In the genomic region with DNA sequence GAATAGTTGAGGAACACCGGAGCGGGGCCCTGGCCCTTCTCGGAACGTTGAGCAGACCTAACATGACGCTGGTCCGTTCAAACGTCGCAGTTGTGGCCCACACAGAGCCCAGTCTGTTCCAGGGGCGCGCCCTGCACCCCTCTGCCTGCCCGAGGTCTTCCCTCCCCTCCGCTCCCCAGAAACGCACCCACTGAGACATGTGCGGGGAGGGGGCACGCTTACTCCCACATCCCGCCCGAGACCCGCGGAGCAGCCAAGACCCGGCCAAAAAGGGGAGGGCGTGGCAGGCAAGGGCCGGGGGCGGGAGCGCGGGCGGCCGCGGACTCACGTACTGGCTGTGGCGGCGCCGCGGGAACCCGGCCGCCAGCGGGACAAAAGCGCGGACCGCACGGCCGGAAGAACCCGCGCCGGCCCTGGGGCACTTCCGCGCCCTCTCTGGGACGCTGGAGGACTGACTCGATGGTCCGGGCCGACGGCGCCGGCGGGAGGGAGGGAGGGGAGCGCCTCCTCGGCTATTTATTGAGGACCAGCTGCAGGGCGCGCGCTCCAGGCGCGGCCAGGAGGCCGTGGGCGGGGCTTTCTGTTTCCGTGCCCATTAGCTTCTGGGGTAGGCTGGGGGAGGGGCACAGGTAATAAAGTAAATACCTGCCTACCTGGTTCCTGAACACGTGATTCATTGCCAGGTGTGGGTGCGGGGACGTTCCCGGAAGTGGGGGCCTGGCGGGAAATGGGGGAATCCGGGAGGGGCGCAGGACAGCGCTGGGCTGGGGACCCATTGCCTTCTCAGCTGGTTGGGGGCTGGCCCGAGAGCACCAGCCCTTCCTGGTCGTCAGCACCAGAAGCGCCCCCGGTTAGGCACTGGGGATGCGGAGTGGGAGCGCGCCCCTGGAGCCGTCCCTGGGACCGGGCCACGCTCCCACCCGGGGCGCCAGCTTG, we compare ENCODE assay signal across 1 cellular context.
TF ChIP-seq lines count a peak whose summit lies in the region.

A gene (minus strand): TSS at position 390 of the 936 bp plus-strand sequence. CDS start 57 bp downstream, at position 333.

TF ChIP-seq in K562, 482 proteins besides CTCF, POLR2A, EP300 and RAD21 (continued from another document and continues in another):
- TF ChIP-seq, protein P1, sequence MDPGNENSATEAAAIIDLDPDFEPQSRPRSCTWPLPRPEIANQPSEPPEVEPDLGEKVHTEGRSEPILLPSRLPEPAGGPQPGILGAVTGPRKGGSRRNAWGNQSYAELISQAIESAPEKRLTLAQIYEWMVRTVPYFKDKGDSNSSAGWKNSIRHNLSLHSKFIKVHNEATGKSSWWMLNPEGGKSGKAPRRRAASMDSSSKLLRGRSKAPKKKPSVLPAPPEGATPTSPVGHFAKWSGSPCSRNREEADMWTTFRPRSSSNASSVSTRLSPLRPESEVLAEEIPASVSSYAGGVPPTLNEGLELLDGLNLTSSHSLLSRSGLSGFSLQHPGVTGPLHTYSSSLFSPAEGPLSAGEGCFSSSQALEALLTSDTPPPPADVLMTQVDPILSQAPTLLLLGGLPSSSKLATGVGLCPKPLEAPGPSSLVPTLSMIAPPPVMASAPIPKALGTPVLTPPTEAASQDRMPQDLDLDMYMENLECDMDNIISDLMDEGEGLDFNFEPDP (CRISPR knock-in tag; IDR thresholded peaks at IDR 0.05): no peak
- TF ChIP-seq ETV6 (IDR thresholded peaks at IDR 0.05; ENCODE audit: borderline replicate concordance in 1 of 2, low read depth in 2 of 2, low read length in 1 of 2) (no peak; a peak in 1 of 4 replicates), ETV6 (CRISPR knock-in tag; IDR thresholded peaks at IDR 0.05; ENCODE audit: borderline replicate concordance) (peak; percentile 76; the same call in 1 of the 2 replicates), HCFC1 (IDR thresholded peaks at IDR 0.05; ENCODE audit: low read depth, low read length) (peak; percentile 81), ZNF507 (tag; conservative IDR thresholded peaks at IDR 0.05) (no peak), PHB2 (IDR thresholded peaks at IDR 0.05; ENCODE audit: low read depth) (no peak), NFE2 (IDR thresholded peaks at IDR 0.05; ENCODE audit: low read depth) (no peak), MAZ (CRISPR knock-in tag; conservative IDR thresholded peaks at IDR 0.05 in 1 of 2, IDR thresholded peaks at IDR 0.05 in 1 of 2) (peak; percentile 89 to 94), ELF4 (CRISPR knock-in tag; IDR thresholded peaks at IDR 0.05) (no peak), CBFB (CRISPR knock-in tag; IDR thresholded peaks at IDR 0.05) (peak; percentile 92), ZEB2 (IDR thresholded peaks at IDR 0.05) (peak; percentile 96), TCF7 (IDR thresholded peaks at IDR 0.05; ENCODE audit: borderline replicate concordance) (no peak), ZNF695 (CRISPR knock-in tag; IDR thresholded peaks at IDR 0.05) (no peak), PCBP1 (IDR thresholded peaks at IDR 0.05; ENCODE audit: low read depth, low read length, poor library complexity, severe bottlenecking) (peak; percentile 76), ZNF12 (CRISPR knock-in tag; IDR thresholded peaks at IDR 0.05) (peak; percentile 49; the same call in 1 of the 2 replicates), MYC (IDR thresholded peaks at IDR 0.05; ENCODE audit: low read depth, low read length) (peak; percentile 84), MYC (CRISPR knock-in tag; IDR thresholded peaks at IDR 0.05; ENCODE audit: borderline replicate concordance, low read depth) (peak; percentile 65; the same call in 1 of the 2 replicates), SAP30 (IDR thresholded peaks at IDR 0.05; ENCODE audit: borderline replicate concordance, insufficient read depth, low read depth, low read length, poor library complexity, severe bottlenecking) (peak; percentile 70), BRCA1 (IDR thresholded peaks at IDR 0.05) (no peak), BRCA1 (CRISPR knock-in tag; IDR thresholded peaks at IDR 0.05) (no peak), FUS (optimal IDR thresholded peaks at IDR 0.05; ENCODE audit: low read depth, low read length) (peak; percentile 70), ZNF174 (CRISPR knock-in tag; IDR thresholded peaks at IDR 0.05) (no peak), SMARCA5 (IDR thresholded peaks at IDR 0.05) (no peak), NONO (IDR thresholded peaks at IDR 0.05; ENCODE audit: low read depth in 2 of 2, low read length in 1 of 2) (0 out of 4 replicates have a peak, but pooled peaks have one; percentile 9 to 14), CREBBP (IDR thresholded peaks at IDR 0.05; ENCODE audit: low read depth, low read length) (no peak), SAFB (IDR thresholded peaks at IDR 0.05; ENCODE audit: borderline replicate concordance, low read depth, low read length) (no peak), ZNF134 (CRISPR knock-in tag; conservative IDR thresholded peaks at IDR 0.05) (no peak), TCF7L2 (IDR thresholded peaks at IDR 0.05; ENCODE audit: low read depth, low read length) (no peak), ARID2 (IDR thresholded peaks at IDR 0.05) (no peak), ZNF583 (CRISPR knock-in tag; IDR thresholded peaks at IDR 0.05) (0 out of 2 replicates have a peak, but pooled peaks have one; percentile 28), MAFF (IDR thresholded peaks at IDR 0.05; ENCODE audit: low read length) (no peak), CCAR2 (IDR thresholded peaks at IDR 0.05; ENCODE audit: low read depth, low read length) (no peak), ZNF778 (CRISPR knock-in tag; IDR thresholded peaks at IDR 0.05) (no peak), CAMTA2 (CRISPR knock-in tag; conservative IDR thresholded peaks at IDR 0.05) (no peak)
- TF ChIP-seq, protein P2, sequence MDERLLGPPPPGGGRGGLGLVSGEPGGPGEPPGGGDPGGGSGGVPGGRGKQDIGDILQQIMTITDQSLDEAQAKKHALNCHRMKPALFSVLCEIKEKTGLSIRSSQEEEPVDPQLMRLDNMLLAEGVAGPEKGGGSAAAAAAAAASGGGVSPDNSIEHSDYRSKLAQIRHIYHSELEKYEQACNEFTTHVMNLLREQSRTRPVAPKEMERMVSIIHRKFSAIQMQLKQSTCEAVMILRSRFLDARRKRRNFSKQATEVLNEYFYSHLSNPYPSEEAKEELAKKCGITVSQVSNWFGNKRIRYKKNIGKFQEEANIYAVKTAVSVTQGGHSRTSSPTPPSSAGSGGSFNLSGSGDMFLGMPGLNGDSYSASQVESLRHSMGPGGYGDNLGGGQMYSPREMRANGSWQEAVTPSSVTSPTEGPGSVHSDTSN (CRISPR knock-in tag; IDR thresholded peaks at IDR 0.05; ENCODE audit: low read depth): no peak
- TF ChIP-seq, protein P2 (tag; conservative IDR thresholded peaks at IDR 0.05; ENCODE audit: low read depth): no peak
- TF ChIP-seq, protein P3, sequence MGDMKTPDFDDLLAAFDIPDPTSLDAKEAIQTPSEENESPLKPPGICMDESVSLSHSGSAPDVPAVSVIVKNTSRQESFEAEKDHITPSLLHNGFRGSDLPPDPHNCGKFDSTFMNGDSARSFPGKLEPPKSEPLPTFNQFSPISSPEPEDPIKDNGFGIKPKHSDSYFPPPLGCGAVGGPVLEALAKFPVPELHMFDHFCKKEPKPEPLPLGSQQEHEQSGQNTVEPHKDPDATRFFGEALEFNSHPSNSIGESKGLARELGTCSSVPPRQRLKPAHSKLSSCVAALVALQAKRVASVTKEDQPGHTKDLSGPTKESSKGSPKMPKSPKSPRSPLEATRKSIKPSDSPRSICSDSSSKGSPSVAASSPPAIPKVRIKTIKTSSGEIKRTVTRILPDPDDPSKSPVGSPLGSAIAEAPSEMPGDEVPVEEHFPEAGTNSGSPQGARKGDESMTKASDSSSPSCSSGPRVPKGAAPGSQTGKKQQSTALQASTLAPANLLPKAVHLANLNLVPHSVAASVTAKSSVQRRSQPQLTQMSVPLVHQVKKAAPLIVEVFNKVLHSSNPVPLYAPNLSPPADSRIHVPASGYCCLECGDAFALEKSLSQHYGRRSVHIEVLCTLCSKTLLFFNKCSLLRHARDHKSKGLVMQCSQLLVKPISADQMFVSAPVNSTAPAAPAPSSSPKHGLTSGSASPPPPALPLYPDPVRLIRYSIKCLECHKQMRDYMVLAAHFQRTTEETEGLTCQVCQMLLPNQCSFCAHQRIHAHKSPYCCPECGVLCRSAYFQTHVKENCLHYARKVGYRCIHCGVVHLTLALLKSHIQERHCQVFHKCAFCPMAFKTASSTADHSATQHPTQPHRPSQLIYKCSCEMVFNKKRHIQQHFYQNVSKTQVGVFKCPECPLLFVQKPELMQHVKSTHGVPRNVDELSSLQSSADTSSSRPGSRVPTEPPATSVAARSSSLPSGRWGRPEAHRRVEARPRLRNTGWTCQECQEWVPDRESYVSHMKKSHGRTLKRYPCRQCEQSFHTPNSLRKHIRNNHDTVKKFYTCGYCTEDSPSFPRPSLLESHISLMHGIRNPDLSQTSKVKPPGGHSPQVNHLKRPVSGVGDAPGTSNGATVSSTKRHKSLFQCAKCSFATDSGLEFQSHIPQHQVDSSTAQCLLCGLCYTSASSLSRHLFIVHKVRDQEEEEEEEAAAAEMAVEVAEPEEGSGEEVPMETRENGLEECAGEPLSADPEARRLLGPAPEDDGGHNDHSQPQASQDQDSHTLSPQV (IDR thresholded peaks at IDR 0.05): peak; percentile 66
- TF ChIP-seq, protein P4, sequence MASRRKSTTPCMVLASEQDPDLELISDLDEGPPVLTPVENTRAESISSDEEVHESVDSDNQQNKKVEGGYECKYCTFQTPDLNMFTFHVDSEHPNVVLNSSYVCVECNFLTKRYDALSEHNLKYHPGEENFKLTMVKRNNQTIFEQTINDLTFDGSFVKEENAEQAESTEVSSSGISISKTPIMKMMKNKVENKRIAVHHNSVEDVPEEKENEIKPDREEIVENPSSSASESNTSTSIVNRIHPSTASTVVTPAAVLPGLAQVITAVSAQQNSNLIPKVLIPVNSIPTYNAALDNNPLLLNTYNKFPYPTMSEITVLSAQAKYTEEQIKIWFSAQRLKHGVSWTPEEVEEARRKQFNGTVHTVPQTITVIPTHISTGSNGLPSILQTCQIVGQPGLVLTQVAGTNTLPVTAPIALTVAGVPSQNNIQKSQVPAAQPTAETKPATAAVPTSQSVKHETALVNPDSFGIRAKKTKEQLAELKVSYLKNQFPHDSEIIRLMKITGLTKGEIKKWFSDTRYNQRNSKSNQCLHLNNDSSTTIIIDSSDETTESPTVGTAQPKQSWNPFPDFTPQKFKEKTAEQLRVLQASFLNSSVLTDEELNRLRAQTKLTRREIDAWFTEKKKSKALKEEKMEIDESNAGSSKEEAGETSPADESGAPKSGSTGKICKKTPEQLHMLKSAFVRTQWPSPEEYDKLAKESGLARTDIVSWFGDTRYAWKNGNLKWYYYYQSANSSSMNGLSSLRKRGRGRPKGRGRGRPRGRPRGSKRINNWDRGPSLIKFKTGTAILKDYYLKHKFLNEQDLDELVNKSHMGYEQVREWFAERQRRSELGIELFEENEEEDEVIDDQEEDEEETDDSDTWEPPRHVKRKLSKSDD (conservative IDR thresholded peaks at IDR 0.05; ENCODE audit: low read length): no peak
- TF ChIP-seq, protein P5, sequence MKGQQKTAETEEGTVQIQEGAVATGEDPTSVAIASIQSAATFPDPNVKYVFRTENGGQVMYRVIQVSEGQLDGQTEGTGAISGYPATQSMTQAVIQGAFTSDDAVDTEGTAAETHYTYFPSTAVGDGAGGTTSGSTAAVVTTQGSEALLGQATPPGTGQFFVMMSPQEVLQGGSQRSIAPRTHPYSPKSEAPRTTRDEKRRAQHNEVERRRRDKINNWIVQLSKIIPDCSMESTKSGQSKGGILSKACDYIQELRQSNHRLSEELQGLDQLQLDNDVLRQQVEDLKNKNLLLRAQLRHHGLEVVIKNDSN (CRISPR knock-in tag; IDR thresholded peaks at IDR 0.05): peak; percentile 69
- TF ChIP-seq, protein P6, sequence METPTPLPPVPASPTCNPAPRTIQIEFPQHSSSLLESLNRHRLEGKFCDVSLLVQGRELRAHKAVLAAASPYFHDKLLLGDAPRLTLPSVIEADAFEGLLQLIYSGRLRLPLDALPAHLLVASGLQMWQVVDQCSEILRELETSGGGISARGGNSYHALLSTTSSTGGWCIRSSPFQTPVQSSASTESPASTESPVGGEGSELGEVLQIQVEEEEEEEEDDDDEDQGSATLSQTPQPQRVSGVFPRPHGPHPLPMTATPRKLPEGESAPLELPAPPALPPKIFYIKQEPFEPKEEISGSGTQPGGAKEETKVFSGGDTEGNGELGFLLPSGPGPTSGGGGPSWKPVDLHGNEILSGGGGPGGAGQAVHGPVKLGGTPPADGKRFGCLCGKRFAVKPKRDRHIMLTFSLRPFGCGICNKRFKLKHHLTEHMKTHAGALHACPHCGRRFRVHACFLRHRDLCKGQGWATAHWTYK (CRISPR knock-in tag; IDR thresholded peaks at IDR 0.05): peak; percentile 78; the same call in 1 of the 2 replicates
- TF ChIP-seq, protein P7, sequence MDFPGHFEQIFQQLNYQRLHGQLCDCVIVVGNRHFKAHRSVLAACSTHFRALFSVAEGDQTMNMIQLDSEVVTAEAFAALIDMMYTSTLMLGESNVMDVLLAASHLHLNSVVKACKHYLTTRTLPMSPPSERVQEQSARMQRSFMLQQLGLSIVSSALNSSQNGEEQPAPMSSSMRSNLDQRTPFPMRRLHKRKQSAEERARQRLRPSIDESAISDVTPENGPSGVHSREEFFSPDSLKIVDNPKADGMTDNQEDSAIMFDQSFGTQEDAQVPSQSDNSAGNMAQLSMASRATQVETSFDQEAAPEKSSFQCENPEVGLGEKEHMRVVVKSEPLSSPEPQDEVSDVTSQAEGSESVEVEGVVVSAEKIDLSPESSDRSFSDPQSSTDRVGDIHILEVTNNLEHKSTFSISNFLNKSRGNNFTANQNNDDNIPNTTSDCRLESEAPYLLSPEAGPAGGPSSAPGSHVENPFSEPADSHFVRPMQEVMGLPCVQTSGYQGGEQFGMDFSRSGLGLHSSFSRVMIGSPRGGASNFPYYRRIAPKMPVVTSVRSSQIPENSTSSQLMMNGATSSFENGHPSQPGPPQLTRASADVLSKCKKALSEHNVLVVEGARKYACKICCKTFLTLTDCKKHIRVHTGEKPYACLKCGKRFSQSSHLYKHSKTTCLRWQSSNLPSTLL (IDR thresholded peaks at IDR 0.05): no peak
- TF ChIP-seq, protein P8, sequence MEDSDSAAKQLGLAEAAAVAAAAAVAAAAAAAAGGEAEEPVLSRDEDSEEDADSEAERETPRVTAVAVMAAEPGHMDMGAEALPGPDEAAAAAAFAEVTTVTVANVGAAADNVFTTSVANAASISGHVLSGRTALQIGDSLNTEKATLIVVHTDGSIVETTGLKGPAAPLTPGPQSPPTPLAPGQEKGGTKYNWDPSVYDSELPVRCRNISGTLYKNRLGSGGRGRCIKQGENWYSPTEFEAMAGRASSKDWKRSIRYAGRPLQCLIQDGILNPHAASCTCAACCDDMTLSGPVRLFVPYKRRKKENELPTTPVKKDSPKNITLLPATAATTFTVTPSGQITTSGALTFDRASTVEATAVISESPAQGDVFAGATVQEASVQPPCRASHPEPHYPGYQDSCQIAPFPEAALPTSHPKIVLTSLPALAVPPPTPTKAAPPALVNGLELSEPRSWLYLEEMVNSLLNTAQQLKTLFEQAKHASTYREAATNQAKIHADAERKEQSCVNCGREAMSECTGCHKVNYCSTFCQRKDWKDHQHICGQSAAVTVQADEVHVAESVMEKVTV (CRISPR knock-in tag; IDR thresholded peaks at IDR 0.05): no peak
- TF ChIP-seq, protein P9, sequence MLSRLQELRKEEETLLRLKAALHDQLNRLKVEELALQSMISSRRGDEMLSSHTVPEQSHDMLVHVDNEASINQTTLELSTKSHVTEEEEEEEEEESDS (CRISPR knock-in tag; IDR thresholded peaks at IDR 0.05): no peak
